Comparison of ENCODE assay signal across 1 cellular context in the genomic region with DNA sequence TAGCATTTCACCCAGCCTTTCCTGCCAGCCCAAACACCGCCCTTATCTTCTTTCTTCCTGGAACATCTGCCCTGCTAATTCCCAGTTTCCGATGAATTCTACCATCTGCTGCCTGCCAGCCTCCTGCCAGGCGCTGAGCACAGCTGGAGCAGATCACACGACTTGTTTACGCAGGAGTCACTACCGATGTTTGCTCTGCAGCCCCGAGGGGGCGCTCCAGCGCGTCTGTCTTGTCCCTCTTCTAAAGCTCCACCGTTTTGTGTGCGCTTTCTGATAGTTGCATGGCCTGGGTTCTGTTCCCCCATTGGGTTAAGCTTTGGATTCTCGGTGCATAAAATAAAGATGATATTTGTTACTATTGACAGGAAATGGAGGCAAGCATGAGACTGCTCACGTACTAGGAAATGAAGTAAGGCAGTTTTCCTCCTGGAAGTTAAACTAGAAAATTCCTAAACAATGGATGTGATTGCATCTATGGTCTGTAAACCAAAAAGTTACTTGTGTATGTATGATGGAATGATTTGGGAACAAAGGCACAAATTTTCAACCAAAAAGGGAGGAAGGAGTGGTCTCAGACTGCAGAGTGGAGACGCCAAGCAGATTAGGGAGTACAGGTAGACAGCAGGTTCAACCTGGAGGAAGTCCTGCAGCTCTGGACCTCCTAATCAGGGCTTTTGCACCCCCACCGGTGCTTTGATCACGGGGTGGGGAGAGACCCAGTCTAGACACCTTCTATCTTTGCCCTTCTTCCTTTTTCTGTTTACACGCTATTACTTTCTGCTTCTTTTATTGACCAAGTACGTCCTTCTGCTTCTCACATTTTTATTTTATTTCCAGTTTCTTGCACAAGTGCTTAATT.
TF ChIP-seq lines count a peak whose summit lies in the region.

No MANE protein-coding gene starts in this region.

TF ChIP-seq in HepG2, 621 proteins besides CTCF, POLR2A, EP300 and RAD21 (continued from another document and continues in another):
- TF ChIP-seq, protein P1, sequence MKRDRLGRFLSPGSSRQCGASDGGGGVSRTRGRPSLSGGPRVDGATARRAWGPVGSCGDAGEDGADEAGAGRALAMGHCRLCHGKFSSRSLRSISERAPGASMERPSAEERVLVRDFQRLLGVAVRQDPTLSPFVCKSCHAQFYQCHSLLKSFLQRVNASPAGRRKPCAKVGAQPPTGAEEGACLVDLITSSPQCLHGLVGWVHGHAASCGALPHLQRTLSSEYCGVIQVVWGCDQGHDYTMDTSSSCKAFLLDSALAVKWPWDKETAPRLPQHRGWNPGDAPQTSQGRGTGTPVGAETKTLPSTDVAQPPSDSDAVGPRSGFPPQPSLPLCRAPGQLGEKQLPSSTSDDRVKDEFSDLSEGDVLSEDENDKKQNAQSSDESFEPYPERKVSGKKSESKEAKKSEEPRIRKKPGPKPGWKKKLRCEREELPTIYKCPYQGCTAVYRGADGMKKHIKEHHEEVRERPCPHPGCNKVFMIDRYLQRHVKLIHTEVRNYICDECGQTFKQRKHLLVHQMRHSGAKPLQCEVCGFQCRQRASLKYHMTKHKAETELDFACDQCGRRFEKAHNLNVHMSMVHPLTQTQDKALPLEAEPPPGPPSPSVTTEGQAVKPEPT (CRISPR knock-in tag; IDR thresholded peaks at IDR 0.05; ENCODE audit: low read depth), result no peak
- TF ChIP-seq CC2D1A (CRISPR knock-in tag; IDR thresholded peaks at IDR 0.05) (no peak), ZNF274 (CRISPR knock-in tag; IDR thresholded peaks at IDR 0.05) (no peak), ZZZ3 (CRISPR knock-in tag; IDR thresholded peaks at IDR 0.05; ENCODE audit: borderline replicate concordance) (no peak), ZEB1 (IDR thresholded peaks at IDR 0.05; ENCODE audit: insufficient replicate concordance, low read depth) (no peak), FIP1L1 (IDR thresholded peaks at IDR 0.05; ENCODE audit: borderline replicate concordance, insufficient read depth, low read depth, low read length) (no peak), SRSF4 (IDR thresholded peaks at IDR 0.05; ENCODE audit: low read depth, low read length, poor library complexity, severe bottlenecking) (no peak), PHF8 (CRISPR knock-in tag; IDR thresholded peaks at IDR 0.05) (no peak), ATF1 (CRISPR knock-in tag; IDR thresholded peaks at IDR 0.05) (no peak), ZNF441 (CRISPR knock-in tag; IDR thresholded peaks at IDR 0.05; ENCODE audit: borderline replicate concordance) (no peak), MEIS1 (CRISPR knock-in tag; IDR thresholded peaks at IDR 0.05; ENCODE audit: borderline replicate concordance) (no peak), PAX8 (CRISPR knock-in tag; IDR thresholded peaks at IDR 0.05; ENCODE audit: borderline replicate concordance) (no peak), CHCHD3 (CRISPR knock-in tag; IDR thresholded peaks at IDR 0.05) (no peak), TEAD3 (CRISPR knock-in tag; optimal IDR thresholded peaks at IDR 0.05; ENCODE audit: borderline replicate concordance) (peak; percentile 47), AGO1 (IDR thresholded peaks at IDR 0.05; ENCODE audit: low read depth, low read length, poor library complexity, severe bottlenecking) (no peak), ZKSCAN1 (IDR thresholded peaks at IDR 0.05; ENCODE audit: low read length) (no peak; the same call in 1 of the 2 replicates), HDAC1 (CRISPR knock-in tag; IDR thresholded peaks at IDR 0.05) (no peak), AKAP8 (CRISPR knock-in tag; IDR thresholded peaks at IDR 0.05) (no peak), RFX1 (IDR thresholded peaks at IDR 0.05) (no peak), ZNF383 (CRISPR knock-in tag; IDR thresholded peaks at IDR 0.05; ENCODE audit: borderline replicate concordance) (no peak)
- TF ChIP-seq, protein P2, sequence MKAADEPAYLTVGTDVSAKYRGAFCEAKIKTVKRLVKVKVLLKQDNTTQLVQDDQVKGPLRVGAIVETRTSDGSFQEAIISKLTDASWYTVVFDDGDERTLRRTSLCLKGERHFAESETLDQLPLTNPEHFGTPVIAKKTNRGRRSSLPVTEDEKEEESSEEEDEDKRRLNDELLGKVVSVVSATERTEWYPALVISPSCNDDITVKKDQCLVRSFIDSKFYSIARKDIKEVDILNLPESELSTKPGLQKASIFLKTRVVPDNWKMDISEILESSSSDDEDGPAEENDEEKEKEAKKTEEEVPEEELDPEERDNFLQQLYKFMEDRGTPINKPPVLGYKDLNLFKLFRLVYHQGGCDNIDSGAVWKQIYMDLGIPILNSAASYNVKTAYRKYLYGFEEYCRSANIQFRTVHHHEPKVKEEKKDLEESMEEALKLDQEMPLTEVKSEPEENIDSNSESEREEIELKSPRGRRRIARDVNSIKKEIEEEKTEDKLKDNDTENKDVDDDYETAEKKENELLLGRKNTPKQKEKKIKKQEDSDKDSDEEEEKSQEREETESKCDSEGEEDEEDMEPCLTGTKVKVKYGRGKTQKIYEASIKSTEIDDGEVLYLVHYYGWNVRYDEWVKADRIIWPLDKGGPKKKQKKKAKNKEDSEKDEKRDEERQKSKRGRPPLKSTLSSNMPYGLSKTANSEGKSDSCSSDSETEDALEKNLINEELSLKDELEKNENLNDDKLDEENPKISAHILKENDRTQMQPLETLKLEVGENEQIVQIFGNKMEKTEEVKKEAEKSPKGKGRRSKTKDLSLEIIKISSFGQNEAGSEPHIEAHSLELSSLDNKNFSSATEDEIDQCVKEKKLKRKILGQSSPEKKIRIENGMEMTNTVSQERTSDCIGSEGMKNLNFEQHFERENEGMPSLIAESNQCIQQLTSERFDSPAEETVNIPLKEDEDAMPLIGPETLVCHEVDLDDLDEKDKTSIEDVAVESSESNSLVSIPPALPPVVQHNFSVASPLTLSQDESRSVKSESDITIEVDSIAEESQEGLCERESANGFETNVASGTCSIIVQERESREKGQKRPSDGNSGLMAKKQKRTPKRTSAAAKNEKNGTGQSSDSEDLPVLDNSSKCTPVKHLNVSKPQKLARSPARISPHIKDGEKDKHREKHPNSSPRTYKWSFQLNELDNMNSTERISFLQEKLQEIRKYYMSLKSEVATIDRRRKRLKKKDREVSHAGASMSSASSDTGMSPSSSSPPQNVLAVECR (CRISPR knock-in tag; IDR thresholded peaks at IDR 0.05; ENCODE audit: borderline replicate concordance), result no peak
- TF ChIP-seq, protein P3, sequence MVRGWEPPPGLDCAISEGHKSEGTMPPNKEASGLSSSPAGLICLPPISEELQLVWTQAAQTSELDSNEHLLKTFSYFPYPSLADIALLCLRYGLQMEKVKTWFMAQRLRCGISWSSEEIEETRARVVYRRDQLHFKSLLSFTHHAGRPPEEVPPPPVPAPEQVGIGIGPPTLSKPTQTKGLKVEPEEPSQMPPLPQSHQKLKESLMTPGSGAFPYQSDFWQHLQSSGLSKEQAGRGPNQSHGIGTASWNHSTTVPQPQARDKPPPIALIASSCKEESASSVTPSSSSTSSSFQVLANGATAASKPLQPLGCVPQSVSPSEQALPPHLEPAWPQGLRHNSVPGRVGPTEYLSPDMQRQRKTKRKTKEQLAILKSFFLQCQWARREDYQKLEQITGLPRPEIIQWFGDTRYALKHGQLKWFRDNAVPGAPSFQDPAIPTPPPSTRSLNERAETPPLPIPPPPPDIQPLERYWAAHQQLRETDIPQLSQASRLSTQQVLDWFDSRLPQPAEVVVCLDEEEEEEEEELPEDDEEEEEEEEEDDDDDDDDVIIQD (CRISPR knock-in tag; IDR thresholded peaks at IDR 0.05; ENCODE audit: low read depth), result peak; percentile 23; the same call in 1 of the 2 replicates
- TF ChIP-seq, protein P4, sequence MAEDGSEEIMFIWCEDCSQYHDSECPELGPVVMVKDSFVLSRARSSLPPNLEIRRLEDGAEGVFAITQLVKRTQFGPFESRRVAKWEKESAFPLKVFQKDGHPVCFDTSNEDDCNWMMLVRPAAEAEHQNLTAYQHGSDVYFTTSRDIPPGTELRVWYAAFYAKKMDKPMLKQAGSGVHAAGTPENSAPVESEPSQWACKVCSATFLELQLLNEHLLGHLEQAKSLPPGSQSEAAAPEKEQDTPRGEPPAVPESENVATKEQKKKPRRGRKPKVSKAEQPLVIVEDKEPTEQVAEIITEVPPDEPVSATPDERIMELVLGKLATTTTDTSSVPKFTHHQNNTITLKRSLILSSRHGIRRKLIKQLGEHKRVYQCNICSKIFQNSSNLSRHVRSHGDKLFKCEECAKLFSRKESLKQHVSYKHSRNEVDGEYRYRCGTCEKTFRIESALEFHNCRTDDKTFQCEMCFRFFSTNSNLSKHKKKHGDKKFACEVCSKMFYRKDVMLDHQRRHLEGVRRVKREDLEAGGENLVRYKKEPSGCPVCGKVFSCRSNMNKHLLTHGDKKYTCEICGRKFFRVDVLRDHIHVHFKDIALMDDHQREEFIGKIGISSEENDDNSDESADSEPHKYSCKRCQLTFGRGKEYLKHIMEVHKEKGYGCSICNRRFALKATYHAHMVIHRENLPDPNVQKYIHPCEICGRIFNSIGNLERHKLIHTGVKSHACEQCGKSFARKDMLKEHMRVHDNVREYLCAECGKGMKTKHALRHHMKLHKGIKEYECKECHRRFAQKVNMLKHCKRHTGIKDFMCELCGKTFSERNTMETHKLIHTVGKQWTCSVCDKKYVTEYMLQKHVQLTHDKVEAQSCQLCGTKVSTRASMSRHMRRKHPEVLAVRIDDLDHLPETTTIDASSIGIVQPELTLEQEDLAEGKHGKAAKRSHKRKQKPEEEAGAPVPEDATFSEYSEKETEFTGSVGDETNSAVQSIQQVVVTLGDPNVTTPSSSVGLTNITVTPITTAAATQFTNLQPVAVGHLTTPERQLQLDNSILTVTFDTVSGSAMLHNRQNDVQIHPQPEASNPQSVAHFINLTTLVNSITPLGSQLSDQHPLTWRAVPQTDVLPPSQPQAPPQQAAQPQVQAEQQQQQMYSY (CRISPR knock-in tag; IDR thresholded peaks at IDR 0.05), result no peak
- TF ChIP-seq, protein P5, sequence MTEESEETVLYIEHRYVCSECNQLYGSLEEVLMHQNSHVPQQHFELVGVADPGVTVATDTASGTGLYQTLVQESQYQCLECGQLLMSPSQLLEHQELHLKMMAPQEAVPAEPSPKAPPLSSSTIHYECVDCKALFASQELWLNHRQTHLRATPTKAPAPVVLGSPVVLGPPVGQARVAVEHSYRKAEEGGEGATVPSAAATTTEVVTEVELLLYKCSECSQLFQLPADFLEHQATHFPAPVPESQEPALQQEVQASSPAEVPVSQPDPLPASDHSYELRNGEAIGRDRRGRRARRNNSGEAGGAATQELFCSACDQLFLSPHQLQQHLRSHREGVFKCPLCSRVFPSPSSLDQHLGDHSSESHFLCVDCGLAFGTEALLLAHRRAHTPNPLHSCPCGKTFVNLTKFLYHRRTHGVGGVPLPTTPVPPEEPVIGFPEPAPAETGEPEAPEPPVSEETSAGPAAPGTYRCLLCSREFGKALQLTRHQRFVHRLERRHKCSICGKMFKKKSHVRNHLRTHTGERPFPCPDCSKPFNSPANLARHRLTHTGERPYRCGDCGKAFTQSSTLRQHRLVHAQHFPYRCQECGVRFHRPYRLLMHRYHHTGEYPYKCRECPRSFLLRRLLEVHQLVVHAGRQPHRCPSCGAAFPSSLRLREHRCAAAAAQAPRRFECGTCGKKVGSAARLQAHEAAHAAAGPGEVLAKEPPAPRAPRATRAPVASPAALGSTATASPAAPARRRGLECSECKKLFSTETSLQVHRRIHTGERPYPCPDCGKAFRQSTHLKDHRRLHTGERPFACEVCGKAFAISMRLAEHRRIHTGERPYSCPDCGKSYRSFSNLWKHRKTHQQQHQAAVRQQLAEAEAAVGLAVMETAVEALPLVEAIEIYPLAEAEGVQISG (CRISPR knock-in tag; IDR thresholded peaks at IDR 0.05), result peak; percentile 64
- TF ChIP-seq, protein P6, sequence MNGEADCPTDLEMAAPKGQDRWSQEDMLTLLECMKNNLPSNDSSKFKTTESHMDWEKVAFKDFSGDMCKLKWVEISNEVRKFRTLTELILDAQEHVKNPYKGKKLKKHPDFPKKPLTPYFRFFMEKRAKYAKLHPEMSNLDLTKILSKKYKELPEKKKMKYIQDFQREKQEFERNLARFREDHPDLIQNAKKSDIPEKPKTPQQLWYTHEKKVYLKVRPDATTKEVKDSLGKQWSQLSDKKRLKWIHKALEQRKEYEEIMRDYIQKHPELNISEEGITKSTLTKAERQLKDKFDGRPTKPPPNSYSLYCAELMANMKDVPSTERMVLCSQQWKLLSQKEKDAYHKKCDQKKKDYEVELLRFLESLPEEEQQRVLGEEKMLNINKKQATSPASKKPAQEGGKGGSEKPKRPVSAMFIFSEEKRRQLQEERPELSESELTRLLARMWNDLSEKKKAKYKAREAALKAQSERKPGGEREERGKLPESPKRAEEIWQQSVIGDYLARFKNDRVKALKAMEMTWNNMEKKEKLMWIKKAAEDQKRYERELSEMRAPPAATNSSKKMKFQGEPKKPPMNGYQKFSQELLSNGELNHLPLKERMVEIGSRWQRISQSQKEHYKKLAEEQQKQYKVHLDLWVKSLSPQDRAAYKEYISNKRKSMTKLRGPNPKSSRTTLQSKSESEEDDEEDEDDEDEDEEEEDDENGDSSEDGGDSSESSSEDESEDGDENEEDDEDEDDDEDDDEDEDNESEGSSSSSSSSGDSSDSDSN (CRISPR knock-in tag; IDR thresholded peaks at IDR 0.05), result 0 out of 2 replicates have a peak, but pooled peaks have one; percentile 26
- TF ChIP-seq, protein P7, sequence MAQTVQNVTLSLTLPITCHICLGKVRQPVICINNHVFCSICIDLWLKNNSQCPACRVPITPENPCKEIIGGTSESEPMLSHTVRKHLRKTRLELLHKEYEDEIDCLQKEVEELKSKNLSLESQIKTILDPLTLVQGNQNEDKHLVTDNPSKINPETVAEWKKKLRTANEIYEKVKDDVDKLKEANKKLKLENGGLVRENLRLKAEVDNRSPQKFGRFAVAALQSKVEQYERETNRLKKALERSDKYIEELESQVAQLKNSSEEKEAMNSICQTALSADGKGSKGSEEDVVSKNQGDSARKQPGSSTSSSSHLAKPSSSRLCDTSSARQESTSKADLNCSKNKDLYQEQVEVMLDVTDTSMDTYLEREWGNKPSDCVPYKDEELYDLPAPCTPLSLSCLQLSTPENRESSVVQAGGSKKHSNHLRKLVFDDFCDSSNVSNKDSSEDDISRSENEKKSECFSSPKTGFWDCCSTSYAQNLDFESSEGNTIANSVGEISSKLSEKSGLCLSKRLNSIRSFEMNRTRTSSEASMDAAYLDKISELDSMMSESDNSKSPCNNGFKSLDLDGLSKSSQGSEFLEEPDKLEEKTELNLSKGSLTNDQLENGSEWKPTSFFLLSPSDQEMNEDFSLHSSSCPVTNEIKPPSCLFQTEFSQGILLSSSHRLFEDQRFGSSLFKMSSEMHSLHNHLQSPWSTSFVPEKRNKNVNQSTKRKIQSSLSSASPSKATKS (CRISPR knock-in tag; IDR thresholded peaks at IDR 0.05), result no peak
- TF ChIP-seq, protein P8, sequence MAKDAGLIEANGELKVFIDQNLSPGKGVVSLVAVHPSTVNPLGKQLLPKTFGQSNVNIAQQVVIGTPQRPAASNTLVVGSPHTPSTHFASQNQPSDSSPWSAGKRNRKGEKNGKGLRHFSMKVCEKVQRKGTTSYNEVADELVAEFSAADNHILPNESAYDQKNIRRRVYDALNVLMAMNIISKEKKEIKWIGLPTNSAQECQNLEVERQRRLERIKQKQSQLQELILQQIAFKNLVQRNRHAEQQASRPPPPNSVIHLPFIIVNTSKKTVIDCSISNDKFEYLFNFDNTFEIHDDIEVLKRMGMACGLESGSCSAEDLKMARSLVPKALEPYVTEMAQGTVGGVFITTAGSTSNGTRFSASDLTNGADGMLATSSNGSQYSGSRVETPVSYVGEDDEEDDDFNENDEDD (CRISPR knock-in tag; IDR thresholded peaks at IDR 0.05; ENCODE audit: borderline replicate concordance), result no peak
- TF ChIP-seq, protein P9, sequence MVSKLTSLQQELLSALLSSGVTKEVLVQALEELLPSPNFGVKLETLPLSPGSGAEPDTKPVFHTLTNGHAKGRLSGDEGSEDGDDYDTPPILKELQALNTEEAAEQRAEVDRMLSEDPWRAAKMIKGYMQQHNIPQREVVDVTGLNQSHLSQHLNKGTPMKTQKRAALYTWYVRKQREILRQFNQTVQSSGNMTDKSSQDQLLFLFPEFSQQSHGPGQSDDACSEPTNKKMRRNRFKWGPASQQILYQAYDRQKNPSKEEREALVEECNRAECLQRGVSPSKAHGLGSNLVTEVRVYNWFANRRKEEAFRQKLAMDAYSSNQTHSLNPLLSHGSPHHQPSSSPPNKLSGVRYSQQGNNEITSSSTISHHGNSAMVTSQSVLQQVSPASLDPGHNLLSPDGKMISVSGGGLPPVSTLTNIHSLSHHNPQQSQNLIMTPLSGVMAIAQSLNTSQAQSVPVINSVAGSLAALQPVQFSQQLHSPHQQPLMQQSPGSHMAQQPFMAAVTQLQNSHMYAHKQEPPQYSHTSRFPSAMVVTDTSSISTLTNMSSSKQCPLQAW (CRISPR knock-in tag; IDR thresholded peaks at IDR 0.05), result peak; percentile 59; the same call in 1 of the 2 replicates
